ENCODE assay signal across 1 cellular context in the genomic region with DNA sequence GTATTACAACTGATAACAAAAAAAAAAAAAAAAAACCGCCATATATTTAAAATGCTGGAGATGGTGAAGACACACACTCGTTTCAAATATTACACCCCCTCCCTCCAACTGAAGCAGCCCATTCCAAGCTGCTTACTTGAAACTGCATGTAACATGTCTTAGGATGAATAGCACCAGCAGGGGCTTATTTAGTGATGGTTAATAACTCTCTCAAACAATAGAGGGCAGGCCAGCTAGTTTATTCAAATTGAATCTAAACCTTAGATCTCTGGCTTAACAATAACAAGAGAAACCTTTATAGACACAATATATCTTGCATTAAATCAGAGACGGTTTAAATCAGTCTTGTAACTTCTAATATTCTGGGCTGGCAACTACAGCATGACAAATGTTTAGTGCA.
TF ChIP-seq lines count a peak whose summit lies in the region.

No MANE protein-coding gene starts in this region.

TF ChIP-seq in K562, 482 proteins besides CTCF, POLR2A, EP300 and RAD21:
- TF ChIP-seq ETS1 (conservative IDR thresholded peaks at IDR 0.05; ENCODE audit: control insufficient read depth, low read depth, low read length): no peak
- no peak for TF ChIP-seq GATA2 (CRISPR knock-in tag; IDR thresholded peaks at IDR 0.05)
- no peak for TF ChIP-seq KDM1A (IDR thresholded peaks at IDR 0.05)
- no peak for TF ChIP-seq MEF2D (tag; conservative IDR thresholded peaks at IDR 0.05; ENCODE audit: low read depth)
- TF ChIP-seq RBM22 (IDR thresholded peaks at IDR 0.05; ENCODE audit: low read depth, low read length, poor library complexity, severe bottlenecking): no peak
- TF ChIP-seq, protein P1, sequence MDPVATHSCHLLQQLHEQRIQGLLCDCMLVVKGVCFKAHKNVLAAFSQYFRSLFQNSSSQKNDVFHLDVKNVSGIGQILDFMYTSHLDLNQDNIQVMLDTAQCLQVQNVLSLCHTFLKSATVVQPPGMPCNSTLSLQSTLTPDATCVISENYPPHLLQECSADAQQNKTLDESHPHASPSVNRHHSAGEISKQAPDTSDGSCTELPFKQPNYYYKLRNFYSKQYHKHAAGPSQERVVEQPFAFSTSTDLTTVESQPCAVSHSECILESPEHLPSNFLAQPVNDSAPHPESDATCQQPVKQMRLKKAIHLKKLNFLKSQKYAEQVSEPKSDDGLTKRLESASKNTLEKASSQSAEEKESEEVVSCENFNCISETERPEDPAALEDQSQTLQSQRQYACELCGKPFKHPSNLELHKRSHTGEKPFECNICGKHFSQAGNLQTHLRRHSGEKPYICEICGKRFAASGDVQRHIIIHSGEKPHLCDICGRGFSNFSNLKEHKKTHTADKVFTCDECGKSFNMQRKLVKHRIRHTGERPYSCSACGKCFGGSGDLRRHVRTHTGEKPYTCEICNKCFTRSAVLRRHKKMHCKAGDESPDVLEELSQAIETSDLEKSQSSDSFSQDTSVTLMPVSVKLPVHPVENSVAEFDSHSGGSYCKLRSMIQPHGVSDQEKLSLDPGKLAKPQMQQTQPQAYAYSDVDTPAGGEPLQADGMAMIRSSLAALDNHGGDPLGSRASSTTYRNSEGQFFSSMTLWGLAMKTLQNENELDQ (CRISPR knock-in tag; IDR thresholded peaks at IDR 0.05; ENCODE audit: borderline replicate concordance): no peak
- no peak for TF ChIP-seq DIDO1 (tag; IDR thresholded peaks at IDR 0.05; ENCODE audit: low read depth)
- TF ChIP-seq PURB (CRISPR knock-in tag; IDR thresholded peaks at IDR 0.05; ENCODE audit: low read depth): no peak
- no peak for TF ChIP-seq DMBX1 (CRISPR knock-in tag; IDR thresholded peaks at IDR 0.05; ENCODE audit: borderline replicate concordance)
- no peak for TF ChIP-seq ARID4B (CRISPR knock-in tag; IDR thresholded peaks at IDR 0.05)
- TF ChIP-seq, protein P2, sequence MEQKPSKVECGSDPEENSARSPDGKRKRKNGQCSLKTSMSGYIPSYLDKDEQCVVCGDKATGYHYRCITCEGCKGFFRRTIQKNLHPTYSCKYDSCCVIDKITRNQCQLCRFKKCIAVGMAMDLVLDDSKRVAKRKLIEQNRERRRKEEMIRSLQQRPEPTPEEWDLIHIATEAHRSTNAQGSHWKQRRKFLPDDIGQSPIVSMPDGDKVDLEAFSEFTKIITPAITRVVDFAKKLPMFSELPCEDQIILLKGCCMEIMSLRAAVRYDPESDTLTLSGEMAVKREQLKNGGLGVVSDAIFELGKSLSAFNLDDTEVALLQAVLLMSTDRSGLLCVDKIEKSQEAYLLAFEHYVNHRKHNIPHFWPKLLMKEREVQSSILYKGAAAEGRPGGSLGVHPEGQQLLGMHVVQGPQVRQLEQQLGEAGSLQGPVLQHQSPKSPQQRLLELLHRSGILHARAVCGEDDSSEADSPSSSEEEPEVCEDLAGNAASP (IDR thresholded peaks at IDR 0.05): no peak
- TF ChIP-seq HNRNPK (IDR thresholded peaks at IDR 0.05; ENCODE audit: low read depth, low read length, poor library complexity, severe bottlenecking): no peak
- TF ChIP-seq ZNF316 (IDR thresholded peaks at IDR 0.05): no peak
- TF ChIP-seq ASH1L (IDR thresholded peaks at IDR 0.05; ENCODE audit: borderline replicate concordance, low read depth, partially characterized antibody): no peak
- no peak for TF ChIP-seq ZBTB7A (IDR thresholded peaks at IDR 0.05; ENCODE audit: borderline replicate concordance, control insufficient read depth, low read depth, low read length)
- TF ChIP-seq SRSF7 (optimal IDR thresholded peaks at IDR 0.05; ENCODE audit: low read depth, low read length): no peak
- TF ChIP-seq, protein P3, sequence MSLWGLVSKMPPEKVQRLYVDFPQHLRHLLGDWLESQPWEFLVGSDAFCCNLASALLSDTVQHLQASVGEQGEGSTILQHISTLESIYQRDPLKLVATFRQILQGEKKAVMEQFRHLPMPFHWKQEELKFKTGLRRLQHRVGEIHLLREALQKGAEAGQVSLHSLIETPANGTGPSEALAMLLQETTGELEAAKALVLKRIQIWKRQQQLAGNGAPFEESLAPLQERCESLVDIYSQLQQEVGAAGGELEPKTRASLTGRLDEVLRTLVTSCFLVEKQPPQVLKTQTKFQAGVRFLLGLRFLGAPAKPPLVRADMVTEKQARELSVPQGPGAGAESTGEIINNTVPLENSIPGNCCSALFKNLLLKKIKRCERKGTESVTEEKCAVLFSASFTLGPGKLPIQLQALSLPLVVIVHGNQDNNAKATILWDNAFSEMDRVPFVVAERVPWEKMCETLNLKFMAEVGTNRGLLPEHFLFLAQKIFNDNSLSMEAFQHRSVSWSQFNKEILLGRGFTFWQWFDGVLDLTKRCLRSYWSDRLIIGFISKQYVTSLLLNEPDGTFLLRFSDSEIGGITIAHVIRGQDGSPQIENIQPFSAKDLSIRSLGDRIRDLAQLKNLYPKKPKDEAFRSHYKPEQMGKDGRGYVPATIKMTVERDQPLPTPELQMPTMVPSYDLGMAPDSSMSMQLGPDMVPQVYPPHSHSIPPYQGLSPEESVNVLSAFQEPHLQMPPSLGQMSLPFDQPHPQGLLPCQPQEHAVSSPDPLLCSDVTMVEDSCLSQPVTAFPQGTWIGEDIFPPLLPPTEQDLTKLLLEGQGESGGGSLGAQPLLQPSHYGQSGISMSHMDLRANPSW (CRISPR knock-in tag; IDR thresholded peaks at IDR 0.05): no peak
